8 cellular contexts compared by ENCODE assay signal in genomic region chr10:68599754-68600040, GRCh38. TPM values are rescaled to one million over a fixed set of nuclear protein-coding genes. Genes with fewer than 3 reads are reported as not detected.
DNase-seq lines count a peak whose midpoint lies in the region; ATAC-seq and TF ChIP-seq lines count a peak whose summit lies in the region.

No MANE protein-coding gene starts in this region.

- H3K4me1 ChIP-seq in BE2C (no peaks in the 10 kb centered on the region; the same call in 1 of the 2 replicates), PC-9 (replicated peaks; ENCODE audit: insufficient read depth) (peaks cover 14% of the 10 kb centered on the region), neural progenitor cell (peaks cover 49% of the 10 kb centered on the region)

- CTCF ChIA-PET in PC-9 (lab: Charles Lee) = no interaction called here

- H2AFZ ChIP-seq in PC-9 = peak overlapping the region; percentile 77
- H2AFZ ChIP-seq in neural progenitor cell (replicated peaks) = no peak overlapping the region

- H3K9ac ChIP-seq in neural progenitor cell = no peak overlapping the region

- no peaks in the 10 kb centered on the region for H3K9me3 ChIP-seq in BE2C
- no peaks in the 10 kb centered on the region for H3K9me3 ChIP-seq in PC-9 (ENCODE audit: insufficient read depth, low read depth)
- H3K9me3 ChIP-seq in neural progenitor cell (ENCODE audit: low read depth) = no peaks in the 10 kb centered on the region

- H3K36me3 ChIP-seq in BE2C (peaks cover 18% of the 10 kb centered on the region), PC-9 (ENCODE audit: low read depth) (no peaks in the 10 kb centered on the region), neural progenitor cell (peaks cover 10% of the 10 kb centered on the region)

- no peaks in the 10 kb centered on the region for H3K79me2 ChIP-seq in PC-9 (ENCODE audit: low read depth)
- H3K79me2 ChIP-seq in neural progenitor cell (ENCODE audit: low read depth) = peaks cover 92% of the 10 kb centered on the region

- H3K27me3 ChIP-seq in BE2C (no peaks in the 10 kb centered on the region), PC-9 (ENCODE audit: insufficient read depth, low read depth) (no peaks in the 10 kb centered on the region), neural progenitor cell (no peaks in the 10 kb centered on the region)

- H3K9me3 Mint-ChIP-seq in endothelial cell (ENCODE audit: unreplicated experiment) = no peaks in the 10 kb centered on the region
- H3K9me3 Mint-ChIP-seq in neural progenitor cell = no peaks in the 10 kb centered on the region

- no TSS peak for BruUV-seq in PC-9 (replicated peaks; lab: Mats Ljungman, UMichigan)

- H3F3A ChIP-seq in PC-9 (ENCODE audit: insufficient read depth, low read depth) (peaks cover 7% of the 10 kb centered on the region), neural progenitor cell (ENCODE audit: low read depth) (peaks cover 65% of the 10 kb centered on the region)

- H3K27ac Mint-ChIP-seq in endothelial cell (ENCODE audit: unreplicated experiment) (peak overlapping the region; percentile 94), neural progenitor cell (peak overlapping the region; percentile 95)

- H3K27me3 Mint-ChIP-seq in endothelial cell (ENCODE audit: unreplicated experiment) (peaks cover 1% of the 10 kb centered on the region), neural progenitor cell (ENCODE audit: insufficient read depth, low read depth) (peaks cover 2% of the 10 kb centered on the region)

- peak overlapping the region; percentile 73 for H3K4me3 ChIP-seq in BE2C (ENCODE audit: low read depth, low read length)
- H3K4me3 ChIP-seq in PC-9 = peak overlapping the region; percentile 53
- peak overlapping the region; percentile 47 for H3K4me3 ChIP-seq in neural progenitor cell

- intact Hi-C loops in PC-9 (cut with micrococcal nuclease; ENCODE audit: unreplicated experiment) = loop anchor here (1.0 to 2.0 kb wide), 2 partner anchors 39 to 73 kb away; partner anchors contain the start of genes SLC25A16 and TET1

- H4K20me1 ChIP-seq in PC-9 (ENCODE audit: insufficient read depth) = no peaks in the 10 kb centered on the region
- H4K20me1 ChIP-seq in neural progenitor cell (ENCODE audit: low read depth) = peaks cover 85% of the 10 kb centered on the region

- POLR2A ChIA-PET in PC-9 (lab: Charles Lee; ENCODE audit: unreplicated experiment) = interaction anchor here (1.0 kb wide), 1 partner anchor 40 kb away, joined by 5 read pairs; the partner anchor contains the start of gene TET1

- H3K27ac ChIP-seq in PC-9 = no peak overlapping the region
- peak overlapping the region; percentile 54 for H3K27ac ChIP-seq in neural progenitor cell

- H3K36me3 Mint-ChIP-seq in endothelial cell (ENCODE audit: low read depth, unreplicated experiment) (peaks cover 11% of the 10 kb centered on the region), neural progenitor cell (peaks cover 20% of the 10 kb centered on the region)

- H3K4me3 Mint-ChIP-seq in endothelial cell (ENCODE audit: unreplicated experiment) = peak overlapping the region; percentile 89
- peak overlapping the region; percentile 88 for H3K4me3 Mint-ChIP-seq in neural progenitor cell

- DNase-seq in BE2C (no peak), PC-9 (no peak), endothelial cell (ENCODE audit: low spot score) (no peak), neural progenitor cell (ENCODE audit: low spot score) (no peak)

- TF ChIP-seq CTCF in BE2C (IDR thresholded peaks at IDR 0.05; ENCODE audit: low read depth, low read length) (no peak), PC-9 (conservative IDR thresholded peaks at IDR 0.05) (no peak), endothelial cell (IDR thresholded peaks at IDR 0.05; ENCODE audit: unreplicated experiment) (no peak), neural progenitor cell (IDR thresholded peaks at IDR 0.05) (no peak)

- peaks cover 24% of the 10 kb centered on the region for H3K4me1 Mint-ChIP-seq in endothelial cell (ENCODE audit: unreplicated experiment)
- peaks cover 59% of the 10 kb centered on the region for H3K4me1 Mint-ChIP-seq in neural progenitor cell

- no peak for ATAC-seq in HG03175 (IDR thresholded peaks at IDR 0.05; ENCODE audit: unreplicated experiment)
- ATAC-seq in GM19463 (IDR thresholded peaks at IDR 0.05; ENCODE audit: unreplicated experiment) = no peak
- ATAC-seq in GM21619 (IDR thresholded peaks at IDR 0.05; ENCODE audit: unreplicated experiment) = no peak
- ATAC-seq in GM18909 (IDR thresholded peaks at IDR 0.05; ENCODE audit: poor library complexity, unreplicated experiment) = no peak

- no peaks in the 10 kb centered on the region for H3K9me2 ChIP-seq in PC-9 (ENCODE audit: insufficient read depth)

- H3K4me2 ChIP-seq in PC-9 (peak overlapping the region; percentile 83), neural progenitor cell (peak overlapping the region; percentile 77)

RNA-seq across cellular contexts. Expression of gene TET1, which starts 39.6 kb away (rescaled TPM):
- polyA plus RNA-seq in BE2C (2012; ENCODE audit: insufficient read depth, insufficient read length, low read depth) = 0.76 TPM
- total RNA-seq in PC-9 (2021) (1.9 and 2.4 TPM in 2 replicates), endothelial cell (ENCODE audit: unreplicated experiment) (20.3 TPM), neural progenitor cell (ENCODE audit: low replicate concordance) (47.9 and 67.3 TPM in 2 replicates)
